ENCODE assay signal across 22 cellular contexts in the genomic region with DNA sequence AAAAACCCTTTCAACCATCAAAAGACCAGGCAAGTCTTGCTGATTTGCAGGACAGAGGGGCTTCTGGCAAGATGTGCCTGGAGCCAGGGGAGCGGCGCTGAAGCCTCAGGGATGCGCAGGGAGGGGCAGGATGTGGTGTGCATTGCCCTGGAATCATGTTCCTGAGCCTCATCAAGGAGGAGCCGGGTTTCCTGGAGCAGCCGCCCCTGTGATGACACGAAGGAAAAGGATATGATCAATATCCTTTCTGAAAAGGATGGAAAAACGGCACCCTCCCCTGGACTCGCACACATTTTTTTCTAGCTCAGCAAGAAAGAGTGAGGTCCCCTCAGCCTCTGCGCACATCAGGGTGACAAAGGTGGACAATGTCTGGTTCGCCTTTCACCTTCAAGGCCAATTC.
DNase-seq lines count a peak whose midpoint lies in the region; ATAC-seq and TF ChIP-seq lines count a peak whose summit lies in the region.
"Had no signal": no experiment of that assay in that cellular context is flagged by ENCODE, and none has a peak within 500 bp of the region (broad histone marks: within the 10 kb centered on the region; RNA-seq: fewer than 3 reads in every experiment).

No MANE protein-coding gene starts in this region.

- no peaks in the 10 kb centered on the region for H3K36me3 Mint-ChIP-seq in T-helper 2 cell treated with Interferon-gamma antibody and Interleukin-4, amounts not matched to agents 5 μg/mL and 100 μg/mL, for 36 hours (ENCODE audit: low read depth)
- no peaks in the 10 kb centered on the region for H3K36me3 Mint-ChIP-seq in chondrocyte (ENCODE audit: low read depth)
- H3K36me3 Mint-ChIP-seq: immature natural killer cell, mesothelial cell of epicardium had no signal

- H3K27me3 Mint-ChIP-seq in T-helper 2 cell treated with Interferon-gamma antibody and Interleukin-4, amounts not matched to agents 5 μg/mL and 100 μg/mL, for 36 hours (ENCODE audit: low read depth): no peaks in the 10 kb centered on the region
- no peaks in the 10 kb centered on the region for H3K27me3 Mint-ChIP-seq in chondrocyte (ENCODE audit: low read depth)

- H3K27ac ChIP-seq in gastrocnemius medialis (peak overlapping the region in 2 of 4 donors; percentile 22 to 65), A673 (ENCODE audit: low read depth, low read length, poor library complexity, severe bottlenecking) (no peak overlapping the region), OCI-LY7 (ENCODE audit: low read depth, low read length, poor library complexity, severe bottlenecking) (no peak overlapping the region)
- H3K27ac ChIP-seq: colonic mucosa, VCaP had no signal

- peak; percentile 92 for DNase-seq in HT1080 (ENCODE audit: low read depth)
- DNase-seq in dermis microvascular lymphatic vessel endothelial cell (ENCODE audit: low read depth in 2 of 2): peak; percentile 23 to 75
- peak; percentile 50 for DNase-seq in left ventricle myocardium superior
- DNase-seq in gastrocnemius medialis: no peak
- DNase-seq in T-helper 2 cell treated with Interferon-gamma antibody and Interleukin-4, amounts not matched to agents 5 μg/mL and 100 μg/mL, for 36 hours (ENCODE audit: low spot score): no peak
- DNase-seq in A673 (ENCODE audit: low spot score): no peak
- no peak for DNase-seq in OCI-LY7 (ENCODE audit: low spot score)
- DNase-seq in chondrocyte (ENCODE audit: low spot score): no peak
- DNase-seq: activated CD4-positive, alpha-beta T cell treated with anti-CD3 and anti-CD28 coated beads, Interleukin-2, amount 50 U/mL, for 4 hours; activated naive CD4-positive, alpha-beta T cell treated with Interleukin-2 at 50 U/mL for 16 hours; activated T-cell treated with anti-CD3 and anti-CD28 coated beads, Interleukin-2, amount 50 U/mL, for 1 hour; anterior cingulate cortex; colonic mucosa; erythroblast; immature natural killer cell; NCI-H187; nephron progenitor cell; stimulated activated naive CD8-positive, alpha-beta T cell treated with anti-CD3 and anti-CD28 coated beads, Interleukin-15, Interleukin-2, amounts not matched to agents 100 U/mL and 50 U/mL, for 24 hours; T-helper 1 cell had no signal

- BruUV-seq in A673 (replicated peaks; lab: Mats Ljungman, UMichigan) (no TSS peak), OCI-LY7 (replicated peaks; lab: Mats Ljungman, UMichigan) (no TSS peak)

- H3K4me1 ChIP-seq in gastrocnemius medialis: no peaks in the 10 kb centered on the region
- H3K4me1 ChIP-seq in A673 (ENCODE audit: insufficient read depth, low read length, poor library complexity, severe bottlenecking): no peaks in the 10 kb centered on the region
- H3K4me1 ChIP-seq in OCI-LY7 (ENCODE audit: insufficient read depth, low read length, poor library complexity, severe bottlenecking): no peaks in the 10 kb centered on the region
- H3K4me1 ChIP-seq: colonic mucosa had no signal

- H3K4me3 ChIP-seq in gastrocnemius medialis: no peak overlapping the region
- no peak overlapping the region for H3K4me3 ChIP-seq in A673 (ENCODE audit: low read depth, low read length, poor library complexity, severe bottlenecking)
- H3K4me3 ChIP-seq in OCI-LY7 (ENCODE audit: low read depth, low read length, poor library complexity, severe bottlenecking): no peak overlapping the region
- H3K4me3 ChIP-seq: colonic mucosa, MG63 had no signal

- no peak overlapping the region for H3K4me2 ChIP-seq in OCI-LY7 (ENCODE audit: low read length)

- H3K79me2 ChIP-seq in OCI-LY7 (ENCODE audit: insufficient read depth, low read depth, low read length): no peaks in the 10 kb centered on the region

- H3K27ac Mint-ChIP-seq in T-helper 2 cell treated with Interferon-gamma antibody and Interleukin-4, amounts not matched to agents 5 μg/mL and 100 μg/mL, for 36 hours: no peak overlapping the region
- no peak overlapping the region for H3K27ac Mint-ChIP-seq in chondrocyte (ENCODE audit: unreplicated experiment)
- H3K27ac Mint-ChIP-seq: immature natural killer cell, mesothelial cell of epicardium, nephron progenitor cell had no signal

- H3K9me3 ChIP-seq in gastrocnemius medialis: no peaks in the 10 kb centered on the region
- H3K9me3 ChIP-seq in A673 (ENCODE audit: low read depth, low read length, poor library complexity, severe bottlenecking): no peaks in the 10 kb centered on the region
- no peaks in the 10 kb centered on the region for H3K9me3 ChIP-seq in OCI-LY7 (ENCODE audit: low read length)
- H3K9me3 ChIP-seq: colonic mucosa, MG63 had no signal

- ATAC-seq in left ventricle myocardium superior (peak; percentile 80), gastrocnemius medialis (peak; percentile 30 to 39)
- ATAC-seq: stimulated activated naive CD8-positive, alpha-beta T cell treated with anti-CD3 and anti-CD28 coated beads, Interleukin-15, Interleukin-2, amounts not matched to agents 100 U/mL and 50 U/mL, for 24 hours had no signal

- intact Hi-C loops in left ventricle myocardium superior (cut with micrococcal nuclease): no loop called here
- intact Hi-C loops in gastrocnemius medialis (cut with DNase I; ENCODE audit: low total_unique reads): no loop called here
- intact Hi-C loops in A673 (cut with micrococcal nuclease; ENCODE audit: unreplicated experiment): no loop called here
- intact Hi-C loops in OCI-LY7 (cut with micrococcal nuclease; ENCODE audit: unreplicated experiment): no loop called here

- no peaks in the 10 kb centered on the region for H3K9me3 Mint-ChIP-seq in T-helper 2 cell treated with Interferon-gamma antibody and Interleukin-4, amounts not matched to agents 5 μg/mL and 100 μg/mL, for 36 hours
- no peaks in the 10 kb centered on the region for H3K9me3 Mint-ChIP-seq in chondrocyte (ENCODE audit: low read depth)
- H3K9me3 Mint-ChIP-seq: immature natural killer cell, mesothelial cell of epicardium had no signal

- CTCF ChIA-PET in A673 (lab: Charles Lee) (no interaction called here), OCI-LY7 (lab: Charles Lee; ENCODE audit: unreplicated experiment) (no interaction called here)

- POLR2A ChIA-PET in A673 (lab: Charles Lee; ENCODE audit: low non-redundant PET) (no interaction called here), OCI-LY7 (lab: Charles Lee) (no interaction called here)

- no peaks in the 10 kb centered on the region for H4K20me1 ChIP-seq in OCI-LY7 (ENCODE audit: insufficient read depth, low read length)

- in situ Hi-C loops in gastrocnemius medialis (cut with MboI; ENCODE audit: low sequenced_read_pairs in 4 of 4): no loop called here

- TF ChIP-seq POLR2A in gastrocnemius medialis (IDR thresholded peaks at IDR 0.05): no peak

- H3K27me3 ChIP-seq in gastrocnemius medialis (no peaks in the 10 kb centered on the region), A673 (replicated peaks; ENCODE audit: insufficient read depth, low read depth, low read length, poor library complexity) (no peaks in the 10 kb centered on the region)
- H3K27me3 ChIP-seq: colonic mucosa, MG63 had no signal

- H3K36me3 ChIP-seq in gastrocnemius medialis: no peaks in the 10 kb centered on the region
- H3K36me3 ChIP-seq in A673 (ENCODE audit: insufficient read depth, low read length, poor library complexity, severe bottlenecking): no peaks in the 10 kb centered on the region
- H3K36me3 ChIP-seq in OCI-LY7 (ENCODE audit: insufficient read depth, low read length): no peaks in the 10 kb centered on the region
- H3K36me3 ChIP-seq: colonic mucosa, MG63 had no signal

- no peak overlapping the region for H2AFZ ChIP-seq in OCI-LY7 (ENCODE audit: low read length)

- H3K4me3 Mint-ChIP-seq in T-helper 2 cell treated with Interferon-gamma antibody and Interleukin-4, amounts not matched to agents 5 μg/mL and 100 μg/mL, for 36 hours: no peak overlapping the region
- H3K4me3 Mint-ChIP-seq in chondrocyte (ENCODE audit: unreplicated experiment): no peak overlapping the region
- H3K4me3 Mint-ChIP-seq: immature natural killer cell, mesothelial cell of epicardium, nephron progenitor cell had no signal

- TF ChIP-seq CTCF in gastrocnemius medialis (IDR thresholded peaks at IDR 0.05 in 4 of 5, conservative IDR thresholded peaks at IDR 0.05 in 1 of 5) (no peak), A673 (conservative IDR thresholded peaks at IDR 0.05; ENCODE audit: low read depth, low read length) (no peak), OCI-LY7 (conservative IDR thresholded peaks at IDR 0.05; ENCODE audit: low read length) (no peak), chondrocyte (IDR thresholded peaks at IDR 0.05) (no peak)

- no peaks in the 10 kb centered on the region for H3K4me1 Mint-ChIP-seq in T-helper 2 cell treated with Interferon-gamma antibody and Interleukin-4, amounts not matched to agents 5 μg/mL and 100 μg/mL, for 36 hours (ENCODE audit: low read depth)
- H3K4me1 Mint-ChIP-seq in chondrocyte (ENCODE audit: low read depth): peaks cover 12% of the 10 kb centered on the region
- H3K4me1 Mint-ChIP-seq: immature natural killer cell, mesothelial cell of epicardium had no signal

- no peaks in the 10 kb centered on the region for H3K9me2 ChIP-seq in OCI-LY7 (ENCODE audit: insufficient read depth, low read length)

Comparison
In these comparisons a context has a peak if more than half of its experiments do, and no peak if none do; other contexts are left out.
1. DNase-seq: peak in HT1080 (single experiment), dermis microvascular lymphatic vessel endothelial cell (2 of 2) and left ventricle myocardium superior (single experiment); none in gastrocnemius medialis (0 of 2), T-helper 2 cell treated with Interferon-gamma antibody and Interleukin-4, amounts not matched to agents 5 μg/mL and 100 μg/mL, for 36 hours (single experiment), A673 (single experiment), OCI-LY7 (single experiment) and chondrocyte (single experiment).